Comparison of ENCODE assay signal across 1 cellular context in the genomic region with DNA sequence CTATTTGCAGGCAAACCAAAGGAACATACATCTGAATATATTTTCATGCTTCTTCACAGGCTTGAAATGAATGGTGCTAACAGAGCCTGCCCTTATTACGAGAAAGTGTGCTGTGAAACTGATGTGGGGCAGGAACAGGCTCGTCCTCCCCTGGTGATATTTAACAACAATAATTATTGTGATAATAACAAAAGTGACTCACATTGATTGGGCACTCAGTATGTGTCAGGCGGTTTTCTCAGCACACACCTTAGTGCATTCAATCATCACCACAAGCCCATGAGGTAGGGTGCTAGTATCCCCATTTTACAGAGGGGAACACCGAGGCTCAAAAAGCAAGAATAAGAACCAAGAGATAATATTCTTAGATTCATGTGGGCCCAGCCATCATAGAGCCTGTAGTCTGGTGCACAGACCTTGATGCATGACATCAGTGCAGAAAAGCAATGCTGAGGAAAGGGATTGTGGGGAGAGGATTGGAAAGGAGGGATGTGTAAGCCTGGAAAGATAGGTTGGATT.
TF ChIP-seq lines count a peak whose summit lies in the region.

No MANE protein-coding gene starts in this region.

TF ChIP-seq in K562, 482 proteins besides CTCF, POLR2A, EP300 and RAD21 (continued from another document):
- TF ChIP-seq, protein P1, sequence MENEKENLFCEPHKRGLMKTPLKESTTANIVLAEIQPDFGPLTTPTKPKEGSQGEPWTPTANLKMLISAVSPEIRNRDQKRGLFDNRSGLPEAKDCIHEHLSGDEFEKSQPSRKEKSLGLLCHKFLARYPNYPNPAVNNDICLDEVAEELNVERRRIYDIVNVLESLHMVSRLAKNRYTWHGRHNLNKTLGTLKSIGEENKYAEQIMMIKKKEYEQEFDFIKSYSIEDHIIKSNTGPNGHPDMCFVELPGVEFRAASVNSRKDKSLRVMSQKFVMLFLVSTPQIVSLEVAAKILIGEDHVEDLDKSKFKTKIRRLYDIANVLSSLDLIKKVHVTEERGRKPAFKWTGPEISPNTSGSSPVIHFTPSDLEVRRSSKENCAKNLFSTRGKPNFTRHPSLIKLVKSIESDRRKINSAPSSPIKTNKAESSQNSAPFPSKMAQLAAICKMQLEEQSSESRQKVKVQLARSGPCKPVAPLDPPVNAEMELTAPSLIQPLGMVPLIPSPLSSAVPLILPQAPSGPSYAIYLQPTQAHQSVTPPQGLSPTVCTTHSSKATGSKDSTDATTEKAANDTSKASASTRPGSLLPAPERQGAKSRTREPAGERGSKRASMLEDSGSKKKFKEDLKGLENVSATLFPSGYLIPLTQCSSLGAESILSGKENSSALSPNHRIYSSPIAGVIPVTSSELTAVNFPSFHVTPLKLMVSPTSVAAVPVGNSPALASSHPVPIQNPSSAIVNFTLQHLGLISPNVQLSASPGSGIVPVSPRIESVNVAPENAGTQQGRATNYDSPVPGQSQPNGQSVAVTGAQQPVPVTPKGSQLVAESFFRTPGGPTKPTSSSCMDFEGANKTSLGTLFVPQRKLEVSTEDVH (IDR thresholded peaks at IDR 0.05; ENCODE audit: low read depth, partially characterized antibody): no peak
- TF ChIP-seq CHD4 (IDR thresholded peaks at IDR 0.05; ENCODE audit: insufficient read depth, insufficient replicate concordance, low read depth, low read length, poor library complexity, severe bottlenecking) (peak; percentile 79), BCOR (IDR thresholded peaks at IDR 0.05) (peak; percentile 96), SMARCA5 (IDR thresholded peaks at IDR 0.05) (peak; percentile 74; the same call in 1 of the 2 replicates), SIN3A (IDR thresholded peaks at IDR 0.05; ENCODE audit: borderline replicate concordance in 2 of 2, control insufficient read depth in 1 of 2, low read depth in 2 of 2, low read length in 2 of 2) (no peak), PHF20 (IDR thresholded peaks at IDR 0.05; ENCODE audit: partially characterized antibody) (peak; percentile 45), ADNP (tag; IDR thresholded peaks at IDR 0.05) (peak; percentile 88), TCF3 (CRISPR knock-in tag; IDR thresholded peaks at IDR 0.05) (no peak)
- TF ChIP-seq, protein P2, sequence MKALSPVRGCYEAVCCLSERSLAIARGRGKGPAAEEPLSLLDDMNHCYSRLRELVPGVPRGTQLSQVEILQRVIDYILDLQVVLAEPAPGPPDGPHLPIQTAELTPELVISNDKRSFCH (CRISPR knock-in tag; IDR thresholded peaks at IDR 0.05): no peak
- TF ChIP-seq, protein P2 (tag; IDR thresholded peaks at IDR 0.05): 0 out of 2 replicates have a peak, but pooled peaks have one; percentile 25
TF ChIP-seq in K562: peak in this region for 10.
